8 cellular contexts compared by ENCODE assay signal in genomic region chr14:20652996-20653975, GRCh38. TPM values are rescaled to one million over a fixed set of nuclear protein-coding genes. Genes with fewer than 3 reads are reported as not detected.
DNase-seq lines count a peak whose midpoint lies in the region; ATAC-seq, FAIRE-seq and TF ChIP-seq lines count a peak whose summit lies in the region.

No MANE protein-coding gene starts in this region.

- H3K4me3 Mint-ChIP-seq in brain = peak overlapping the region; percentile 82 to 88 (median 85)
- no peak overlapping the region for H3K4me3 Mint-ChIP-seq in natural killer cell

- peaks cover 22% of the 10 kb centered on the region for H3K4me1 Mint-ChIP-seq in brain
- peaks cover 8 to 28% of the 10 kb centered on the region in 2 donors for H3K4me1 Mint-ChIP-seq in natural killer cell

- ATAC-seq in natural killer cell = peak; percentile 44 to 67 (median 63)
- ATAC-seq in HG03521 (IDR thresholded peaks at IDR 0.05; ENCODE audit: unreplicated experiment) = no peak

- DNase-seq in OCI-M2 (lab: John Stamatoyannopoulos, UW; ENCODE audit: unreplicated experiment) = peak; percentile 86
- peak; percentile 27 for DNase-seq in natural killer cell
- no peak for DNase-seq in NAMALWA (ENCODE audit: low spot score)
- no peak for DNase-seq in CD1c-positive myeloid dendritic cell (ENCODE audit: extremely low spot score)
- DNase-seq in GM19239 (ENCODE audit: insufficient read length, low spot score) = no peak

- TF ChIP-seq CTCF in brain (conservative IDR thresholded peaks at IDR 0.05) (no peak), natural killer cell (IDR thresholded peaks at IDR 0.05) (no peak)

- peak; percentile 21 for TF ChIP-seq POLR2A in GM19099 (IDR thresholded peaks at IDR 0.05; ENCODE audit: extremely low read depth, insufficient read length, low read depth)

- intact Hi-C loops in natural killer cell (cut with micrococcal nuclease) = no loop called here

- H3K9me3 Mint-ChIP-seq in brain = peaks cover 0 to 3% (median 0%) of the 10 kb centered on the region in 5 experiments
- no peaks in the 10 kb centered on the region for H3K9me3 Mint-ChIP-seq in natural killer cell

- H3K27me3 Mint-ChIP-seq in brain = peaks cover 86% of the 10 kb centered on the region
- H3K27me3 Mint-ChIP-seq in natural killer cell (ENCODE audit: low read depth in 2 of 2) = peaks cover 58 to 69% of the 10 kb centered on the region in 2 donors

- H3K36me3 Mint-ChIP-seq in brain (no peaks in the 10 kb centered on the region), natural killer cell (no peaks in the 10 kb centered on the region)

- no peak for FAIRE-seq in GM19239 (lab: Jason Lieb, UNC)

- H3K27ac Mint-ChIP-seq in brain = peak overlapping the region in 1 of 5 experiments; percentile 75
- H3K27ac Mint-ChIP-seq in natural killer cell = no peak overlapping the region

RNA-seq across cellular contexts. Expression of gene OR6S1, which starts 11.8 kb away (rescaled TPM):
- not detected for polyA plus RNA-seq in brain (ENCODE audit: insufficient read depth, low read depth, low replicate concordance)
- not detected for total RNA-seq in natural killer cell

RNA-seq across cellular contexts. Expression of gene RNASE4, which starts 31.1 kb away (rescaled TPM):
- 1.2 TPM for polyA plus RNA-seq in brain (ENCODE audit: insufficient read depth, low read depth, low replicate concordance)
- under 1 TPM in 2 of 3 donors, not detected in 1; 0.60 to 0.68 TPM for total RNA-seq in natural killer cell

RNA-seq across cellular contexts. Expression of gene ANG, which starts 35.3 kb away (rescaled TPM):
- polyA plus RNA-seq in brain (ENCODE audit: insufficient read depth, low read depth, low replicate concordance) = 1.7 TPM
- total RNA-seq in natural killer cell = under 1 TPM in 1 of 3 donors, not detected in 2; 0.35 TPM

Comparison
In these comparisons a context has a peak if more than half of its experiments do, and no peak if none do; other contexts are left out.
1. DNase-seq: peak in OCI-M2 (single experiment) and natural killer cell (single experiment); none in NAMALWA (single experiment), CD1c-positive myeloid dendritic cell (single experiment) and GM19239 (single experiment).